ENCODE assay signal across 13 cellular contexts in genomic region chr13:98315466-98315865, GRCh38.
DNase-seq lines count a peak whose midpoint lies in the region; ATAC-seq and TF ChIP-seq lines count a peak whose summit lies in the region.
"Had no signal": no experiment of that assay in that cellular context is flagged by ENCODE, and none has a peak within 500 bp of the region (broad histone marks: within the 10 kb centered on the region; RNA-seq: fewer than 3 reads in every experiment).

No MANE protein-coding gene starts in this region.

- H3K4me1 Mint-ChIP-seq in nephron progenitor cell: peaks cover 78% of the 10 kb centered on the region
- H3K4me1 Mint-ChIP-seq: naive B cell had no signal

- H3K9me3 Mint-ChIP-seq in nephron progenitor cell: no peaks in the 10 kb centered on the region

- H3K4me3 ChIP-seq in fibroblast of pulmonary artery (replicated peaks; ENCODE audit: low read depth, low read length): no peak overlapping the region
- H3K4me3 ChIP-seq: suprapubic skin had no signal

- peaks cover 56% of the 10 kb centered on the region for H3K36me3 Mint-ChIP-seq in nephron progenitor cell (ENCODE audit: low read depth)
- H3K36me3 Mint-ChIP-seq: naive B cell had no signal

- ATAC-seq in HG02759 (IDR thresholded peaks at IDR 0.05; ENCODE audit: unreplicated experiment) (no peak), GM19328 (IDR thresholded peaks at IDR 0.05; ENCODE audit: unreplicated experiment) (no peak)
- ATAC-seq: activated CD4-positive, CD25-positive, alpha-beta regulatory T cell treated with anti-CD3 and anti-CD28 coated beads, Interleukin-2, amount 50 U/mL, for 24 hours had no signal

- H3K4me3 Mint-ChIP-seq in nephron progenitor cell: no peak overlapping the region
- H3K4me3 Mint-ChIP-seq: naive B cell had no signal

- peaks cover 6% of the 10 kb centered on the region for H3K27me3 Mint-ChIP-seq in nephron progenitor cell (ENCODE audit: low read depth, poor library complexity)

- peak; percentile 59 for DNase-seq in GM03348 (ENCODE audit: low spot score)
- DNase-seq in NCI-H82 (lab: John Stamatoyannopoulos, UW): peak; percentile 89
- DNase-seq in fibroblast of pulmonary artery (ENCODE audit: low read depth): peak; percentile 55
- DNase-seq in nephron progenitor cell: no peak
- no peak for DNase-seq in Kasumi-1 (lab: John Stamatoyannopoulos, UW)
- no peak for DNase-seq in SKM-1 (lab: John Stamatoyannopoulos, UW; ENCODE audit: unreplicated experiment)
- DNase-seq: activated T-cell treated with anti-CD3 and anti-CD28 coated beads, Interleukin-2, amount 50 U/mL, for 1 hour; naive B cell; NCI-H2081 treated with DMSO at 0.1 percent for 48 hours had no signal

- H3K27ac Mint-ChIP-seq in nephron progenitor cell: peak overlapping the region; percentile 85
- H3K27ac Mint-ChIP-seq: naive B cell had no signal

- TF ChIP-seq CTCF in fibroblast of pulmonary artery (IDR thresholded peaks at IDR 0.05; ENCODE audit: low read length, missing control alignments) (no peak), nephron progenitor cell (IDR thresholded peaks at IDR 0.05) (no peak)

Comparison
In these comparisons a context has a peak if more than half of its experiments do, and no peak if none do; other contexts are left out.
1. DNase-seq: peak in GM03348 (single experiment), NCI-H82 (single experiment) and fibroblast of pulmonary artery (single experiment); none in nephron progenitor cell (single experiment), Kasumi-1 (0 of 2) and SKM-1 (single experiment).